In the genomic region with DNA sequence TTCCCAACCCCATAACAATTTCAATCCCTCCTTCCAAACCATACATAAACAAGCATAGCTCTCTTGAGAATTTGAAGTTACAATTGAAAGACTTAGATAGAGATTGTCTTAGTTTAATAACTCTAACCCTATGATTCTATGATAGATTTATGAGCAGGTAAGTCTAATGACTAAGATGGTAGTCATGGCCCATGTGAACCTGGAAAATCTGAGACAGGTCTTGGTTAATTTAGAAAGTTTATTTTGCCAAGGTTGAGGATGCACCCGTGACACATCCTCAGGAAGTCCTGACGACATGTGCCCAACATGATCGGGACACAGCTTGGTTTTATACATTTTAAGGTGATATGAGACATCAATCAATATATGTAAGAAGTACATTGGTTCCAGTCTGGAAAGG, we compare ENCODE assay signal across 23 cellular contexts.
"Had no signal": no experiment of that assay in that cellular context is flagged by ENCODE, and none has a peak within 500 bp of the region (broad histone marks: within the 10 kb centered on the region; RNA-seq: fewer than 3 reads in every experiment).

No MANE protein-coding gene starts in this region.

- H3K36me3 ChIP-seq: colonic mucosa, gastrocnemius medialis, left lung, neutrophil, right lobe of liver, suprapubic skin, transverse colon, upper lobe of right lung, uterus had no signal

- H3K79me2 ChIP-seq: parathyroid adenoma had no signal

- H3K36me3 Mint-ChIP-seq: natural killer cell had no signal

- H3K9me3 ChIP-seq: colonic mucosa, gastrocnemius medialis, neutrophil, right lobe of liver, suprapubic skin, transverse colon, upper lobe of right lung, uterus had no signal

- H3K9ac ChIP-seq: parathyroid adenoma had no signal

- H3K27ac ChIP-seq: colonic mucosa, gastrocnemius medialis, left lung, neutrophil, parathyroid adenoma, right lobe of liver, suprapubic skin, transverse colon, upper lobe of right lung, uterus had no signal

- ATAC-seq: gastrocnemius medialis; left cardiac atrium; left lung; natural killer cell; right lobe of liver; stimulated activated naive CD8-positive, alpha-beta T cell treated with anti-CD3 and anti-CD28 coated beads, Interleukin-15, amount 100 ng/mL, for 72 hours; upper lobe of right lung had no signal

- H3K4me1 Mint-ChIP-seq: natural killer cell; stimulated activated naive CD8-positive, alpha-beta T cell treated with anti-CD3 and anti-CD28 coated beads, Interleukin-15, amount 100 ng/mL, for 72 hours had no signal

- H3K27ac Mint-ChIP-seq: dendritic cell treated with granulocyte-macrophage colony-stimulating factor and Interleukin-4, amounts not matched to agents 40 ng/mL and 50 ng/mL, for 4 days; natural killer cell; progenitor cell of endocrine pancreas; stimulated activated naive CD8-positive, alpha-beta T cell treated with anti-CD3 and anti-CD28 coated beads, Interleukin-15, amount 100 ng/mL, for 72 hours had no signal

- H3K4me1 ChIP-seq: colonic mucosa, gastrocnemius medialis, left lung, parathyroid adenoma, right lobe of liver, suprapubic skin, transverse colon, upper lobe of right lung, uterus had no signal

- H3K4me3 ChIP-seq: colonic mucosa, gastrocnemius medialis, left lung, right lobe of liver, suprapubic skin, transverse colon, upper lobe of right lung, uterus had no signal

- DNase-seq: colonic mucosa; effector CD8-positive, alpha-beta T cell; gastrocnemius medialis; head of caudate nucleus; kidney; left cardiac atrium; left lung; natural killer cell; right lobe of liver; small intestine; stimulated activated CD4-positive, alpha-beta T cell treated with anti-CD3 and anti-CD28 coated beads, Interleukin-15, amount 100 ng/mL, for 24 hours; stimulated activated CD4-positive, alpha-beta T cell treated with anti-CD3 and anti-CD28 coated beads, Interleukin-4, amount 100 ng/mL, for 1 hour; stimulated activated CD8-positive, alpha-beta memory T cell treated with anti-CD3 and anti-CD28 coated beads, Interleukin-4, amount 100 ng/mL, for 48 hours; stimulated activated naive CD4-positive, alpha-beta T cell; stimulated activated naive CD8-positive, alpha-beta T cell treated with anti-CD3 and anti-CD28 coated beads, Interleukin-15, amount 100 ng/mL, for 72 hours; transverse colon; upper lobe of right lung; uterus had no signal

- H3K4me3 Mint-ChIP-seq: dendritic cell treated with granulocyte-macrophage colony-stimulating factor and Interleukin-4, amounts not matched to agents 40 ng/mL and 50 ng/mL, for 4 days; natural killer cell; stimulated activated naive CD8-positive, alpha-beta T cell treated with anti-CD3 and anti-CD28 coated beads, Interleukin-15, amount 100 ng/mL, for 72 hours had no signal

- H3K9me3 Mint-ChIP-seq: dendritic cell treated with granulocyte-macrophage colony-stimulating factor and Interleukin-4, amounts not matched to agents 40 ng/mL and 50 ng/mL, for 4 days had no signal

- H2AFZ ChIP-seq: parathyroid adenoma had no signal

- H3K27me3 ChIP-seq: colonic mucosa, gastrocnemius medialis, left lung, neutrophil, right lobe of liver, suprapubic skin, transverse colon, upper lobe of right lung, uterus had no signal

- H3K27me3 Mint-ChIP-seq: dendritic cell treated with granulocyte-macrophage colony-stimulating factor and Interleukin-4, amounts not matched to agents 40 ng/mL and 50 ng/mL, for 4 days; progenitor cell of endocrine pancreas; stimulated activated naive CD8-positive, alpha-beta T cell treated with anti-CD3 and anti-CD28 coated beads, Interleukin-15, amount 100 ng/mL, for 72 hours had no signal
